21 cellular contexts compared by ENCODE assay signal in the genomic region with DNA sequence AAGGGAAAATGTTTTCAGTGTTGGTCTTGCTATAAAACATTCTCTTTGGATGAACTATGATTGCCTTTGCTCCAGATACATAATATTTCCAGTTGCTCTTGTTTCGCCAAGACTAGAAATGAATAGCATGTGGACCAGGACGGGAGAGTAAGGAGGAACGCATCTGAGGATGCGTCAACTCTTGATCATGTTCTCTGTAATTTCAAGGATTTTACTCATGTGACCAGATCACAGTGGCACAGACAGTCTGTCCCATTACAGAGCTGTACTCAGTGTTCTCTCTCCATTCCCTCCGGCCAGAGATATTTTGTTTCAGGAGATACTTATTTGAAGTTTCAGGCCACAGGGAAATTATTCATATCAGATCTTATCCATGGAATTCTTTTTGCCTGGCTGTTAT.
"Had no signal": no experiment of that assay in that cellular context is flagged by ENCODE, and none has a peak within 500 bp of the region (broad histone marks: within the 10 kb centered on the region; RNA-seq: fewer than 3 reads in every experiment).

No MANE protein-coding gene starts in this region.

- H3K9me3 ChIP-seq: SK-N-SH had no signal

- H3K4me2 ChIP-seq: KMS-11, SK-N-SH had no signal

- FAIRE-seq: HTR-8/SVneo, K562 had no signal

- DNase-seq: Kasumi-1, MM.1S, NCI-H1092 treated with DMSO at 0.1 percent for 48 hours, NCI-H1436, NCI-H187, NCI-H2029, NCI-H2081 treated with DMSO at 0.1 percent for 48 hours, NCI-H2171, NCI-H226, NCI-H446, NCI-H510A, NCI-H526 treated with DMSO at 0.1 percent for 48 hours, NCI-H748 treated with DMSO at 0.1 percent for 48 hours, SHP77, SK-N-SH had no signal

- H3K27ac ChIP-seq: HL-60, KMS-11, RWPE1 had no signal

- H3K4me3 ChIP-seq: K562 had no signal

- ATAC-seq: K562, Panc1 had no signal

- H3K9me2 ChIP-seq: SK-N-SH had no signal

- H3K9ac ChIP-seq: KMS-11, SK-N-SH had no signal
